In the genomic region with DNA sequence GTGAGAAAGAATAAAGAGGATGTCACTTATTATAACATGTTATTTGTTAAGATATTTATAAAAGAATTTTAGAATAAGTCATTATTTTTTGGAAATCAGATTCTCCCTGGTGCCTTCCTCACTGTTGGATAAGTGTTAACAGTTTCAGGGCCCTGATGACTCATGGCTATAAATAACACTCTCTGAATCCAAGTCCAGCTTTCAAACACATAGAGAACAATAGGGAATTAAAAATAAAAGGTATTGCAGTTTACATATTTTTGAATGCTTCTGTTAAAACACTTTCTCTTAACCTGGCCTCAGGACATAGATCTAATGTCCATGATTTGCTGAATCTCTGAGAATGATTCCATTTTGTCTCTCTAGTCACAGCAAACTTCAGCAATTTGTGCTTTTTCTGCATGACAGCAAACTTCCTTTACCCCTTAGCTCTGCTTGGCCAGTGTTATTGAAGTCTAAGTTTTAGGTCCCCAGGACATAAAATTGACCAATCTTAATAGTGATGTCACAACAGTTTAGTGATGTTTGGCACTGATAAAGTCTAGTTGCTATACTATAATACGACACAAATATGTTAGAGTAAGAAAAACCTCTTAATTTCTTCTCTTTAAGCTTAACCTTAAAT, we compare ENCODE assay signal across 10 cellular contexts.
DNase-seq lines count a peak whose midpoint lies in the region; FAIRE-seq and TF ChIP-seq lines count a peak whose summit lies in the region.
"Had no signal": no experiment of that assay in that cellular context is flagged by ENCODE, and none has a peak within 500 bp of the region (broad histone marks: within the 10 kb centered on the region; RNA-seq: fewer than 3 reads in every experiment).

No MANE protein-coding gene starts in this region.

- in situ Hi-C loops in GM13976 (cut with MboI; ENCODE audit: low sequenced_read_pairs, unreplicated experiment): no loop called here

- TF ChIP-seq CTCF in right atrium auricular region (IDR thresholded peaks at IDR 0.05): no peak
- no peak for TF ChIP-seq CTCF in GM13976 (IDR thresholded peaks at IDR 0.05; ENCODE audit: borderline replicate concordance, control extremely low read depth, extremely low read depth, insufficient read depth, missing control alignments)

- H3K27me3 ChIP-seq in right atrium auricular region: no peaks in the 10 kb centered on the region
- H3K27me3 ChIP-seq in small intestine (ENCODE audit: control insufficient read depth in 2 of 2, insufficient read depth in 2 of 2, low read length in 2 of 2): no peaks in the 10 kb centered on the region
- H3K27me3 ChIP-seq: transverse colon had no signal

- H3K36me3 ChIP-seq in right atrium auricular region: no peaks in the 10 kb centered on the region
- no peaks in the 10 kb centered on the region for H3K36me3 ChIP-seq in small intestine (ENCODE audit: control insufficient read depth in 2 of 2, insufficient read depth in 2 of 2, low read length in 2 of 2)
- H3K36me3 ChIP-seq: transverse colon had no signal

- no peak for FAIRE-seq in small intestine (lab: Jason Lieb, UNC)

- H3K9me3 ChIP-seq in right atrium auricular region: no peaks in the 10 kb centered on the region
- no peaks in the 10 kb centered on the region for H3K9me3 ChIP-seq in small intestine (ENCODE audit: control insufficient read depth, low read depth)
- H3K9me3 ChIP-seq: transverse colon had no signal

- 65 to 89% (median 83%) methylated on average over 1 of the region's 1 CpG for WGBS in small intestine, 3 donors

- peaks cover 0 to 17% of the 10 kb centered on the region in 2 donors for H3K4me1 ChIP-seq in right atrium auricular region
- H3K4me1 ChIP-seq in small intestine (ENCODE audit: control insufficient read depth in 2 of 2, insufficient read depth in 1 of 2, low read depth in 1 of 2, low read length in 1 of 2): no peaks in the 10 kb centered on the region

- peak overlapping the region; percentile 14 to 74 for H3K27ac ChIP-seq in right atrium auricular region
- no peak overlapping the region for H3K27ac ChIP-seq in small intestine (ENCODE audit: low read depth in 1 of 2, low read length in 1 of 2)

- DNase-seq in NCI-H345 (lab: John Stamatoyannopoulos, UW) (peak; percentile 17), NCI-H345 treated with DMSO at 0.1 percent for 48 hours (lab: John Stamatoyannopoulos, UW; ENCODE audit: unreplicated experiment) (no peak), astrocyte of the hippocampus (ENCODE audit: low read depth, low spot score) (peak; percentile 71), right atrium auricular region (ENCODE audit: low spot score) (no peak), small intestine (peak; percentile 10), activated gamma-delta T cell (lab: John Stamatoyannopoulos, UW) (no peak), GM13976 (ENCODE audit: low spot score) (no peak)
- DNase-seq in stimulated activated CD4-positive, alpha-beta T cell treated with anti-CD3 and anti-CD28 coated beads, Interleukin-12 subunit alpha, Interleukin-12 subunit beta, amount 100 ng/mL, for 4 hours: no peak
- DNase-seq: NCI-H82, transverse colon had no signal

- H3K4me3 ChIP-seq in right atrium auricular region (no peak overlapping the region), small intestine (ENCODE audit: low read depth in 1 of 2, low read length in 2 of 2) (no peak overlapping the region)
- H3K4me3 ChIP-seq: transverse colon had no signal

Comparison
In these comparisons a context has a peak if more than half of its experiments do, and no peak if none do; other contexts are left out.
1. DNase-seq: peak in NCI-H345 (single experiment), astrocyte of the hippocampus (single experiment) and small intestine (single experiment); none in NCI-H345 treated with DMSO at 0.1 percent for 48 hours (single experiment), right atrium auricular region (single experiment), stimulated activated CD4-positive, alpha-beta T cell treated with anti-CD3 and anti-CD28 coated beads, Interleukin-12 subunit alpha, Interleukin-12 subunit beta, amount 100 ng/mL, for 4 hours (single experiment), activated gamma-delta T cell (single experiment) and GM13976 (single experiment).
2. H3K27ac ChIP-seq: peak in right atrium auricular region (2 of 2); none in small intestine (0 of 2).